ENCODE assay signal across 29 cellular contexts in genomic region chrX:1108451-1109445, GRCh38.
A peak's percentile ranks its signal among the peaks of the same experiment; 100 is the strongest.
DNase-seq lines count a peak whose midpoint lies in the region; ATAC-seq and TF ChIP-seq lines count a peak whose summit lies in the region.
"Had no signal": no experiment of that assay in that cellular context is flagged by ENCODE, and none has a peak within 500 bp of the region (broad histone marks: within the 10 kb centered on the region; RNA-seq: fewer than 3 reads in every experiment).

No MANE protein-coding gene starts in this region.

- H3K36me3 ChIP-seq in HUES6 (ENCODE audit: control insufficient read depth, insufficient read depth, low read length), result no peaks in the 10 kb centered on the region
- no peaks in the 10 kb centered on the region for H3K36me3 ChIP-seq in endodermal cell (ENCODE audit: control insufficient read depth, insufficient read depth, low read length)
- H3K36me3 ChIP-seq in thyroid gland, result no peaks in the 10 kb centered on the region
- no peaks in the 10 kb centered on the region for H3K36me3 ChIP-seq in A673 (ENCODE audit: insufficient read depth, low read length, poor library complexity, severe bottlenecking)
- H3K36me3 ChIP-seq: cardiac muscle cell, gastroesophageal sphincter had no signal

- peak overlapping the region; percentile 64 for H3K9ac ChIP-seq in HUES6 (ENCODE audit: low read length)
- no peak overlapping the region for H3K9ac ChIP-seq in endodermal cell (ENCODE audit: extremely low read depth, low read length, poor library complexity, severe bottlenecking)

- CTCF ChIA-PET in A673 (lab: Charles Lee), result no interaction called here

- peak overlapping the region; percentile 99 for H3K27ac Mint-ChIP-seq in endodermal cell
- H3K27ac Mint-ChIP-seq: activated naive CD8-positive, alpha-beta T cell; activated T-helper 2 cell treated with anti-CD3 and anti-CD28 coated beads, Interferon-gamma antibody, Interleukin-2, Interleukin-4, amounts not matched to agents 10 μg/mL and 5 μg/mL and 100 μg/mL, durations not matched to agents 14 hours and 24 hours and 36 hours; dendritic cell treated with granulocyte-macrophage colony-stimulating factor and Interleukin-4, amounts not matched to agents 40 ng/mL and 50 ng/mL, for 4 days had no signal

- no peak for ATAC-seq in GM18502 (IDR thresholded peaks at IDR 0.05; ENCODE audit: poor library complexity, unreplicated experiment)
- ATAC-seq: gastroesophageal sphincter; K562; naive thymus-derived CD8-positive, alpha-beta T cell; sciatic nerve had no signal

- H3K27me3 Mint-ChIP-seq in endodermal cell (ENCODE audit: insufficient read depth), result peaks cover 23% of the 10 kb centered on the region

- H3K9me3 ChIP-seq in HUES6 (ENCODE audit: control insufficient read depth, insufficient read depth, low read depth, low read length) (no peaks in the 10 kb centered on the region; the same call in 1 of the 2 replicates), endodermal cell (ENCODE audit: control insufficient read depth, low read length) (no peaks in the 10 kb centered on the region), thyroid gland (no peaks in the 10 kb centered on the region), A673 (ENCODE audit: low read depth, low read length, poor library complexity, severe bottlenecking) (peaks cover 3% of the 10 kb centered on the region)
- H3K9me3 ChIP-seq: gastroesophageal sphincter had no signal

- TF ChIP-seq CTCF in endodermal cell (conservative IDR thresholded peaks at IDR 0.05) (no peak), thyroid gland (IDR thresholded peaks at IDR 0.05) (no peak), A673 (conservative IDR thresholded peaks at IDR 0.05; ENCODE audit: low read depth, low read length) (no peak)

- peaks cover 22% of the 10 kb centered on the region for H3K27me3 ChIP-seq in HUES6 (ENCODE audit: control insufficient read depth, insufficient read depth, low read length)
- H3K27me3 ChIP-seq in endodermal cell (ENCODE audit: control insufficient read depth, insufficient read depth, low read length, poor library complexity, severe bottlenecking), result peaks cover 15% of the 10 kb centered on the region
- no peaks in the 10 kb centered on the region for H3K27me3 ChIP-seq in thyroid gland
- peaks cover 12% of the 10 kb centered on the region for H3K27me3 ChIP-seq in A673 (replicated peaks; ENCODE audit: insufficient read depth, low read depth, low read length, poor library complexity)

- no peaks in the 10 kb centered on the region for H3K9me3 Mint-ChIP-seq in endodermal cell
- H3K9me3 Mint-ChIP-seq: dendritic cell treated with granulocyte-macrophage colony-stimulating factor and Interleukin-4, amounts not matched to agents 40 ng/mL and 50 ng/mL, for 4 days had no signal

- DNase-seq in endodermal cell, result peak; percentile 90
- DNase-seq in mesenteric fat pad (ENCODE audit: low spot score), result peak; percentile 60
- peak; percentile 6 to 37 for DNase-seq in thyroid gland
- no peak for DNase-seq in activated CD4-positive, CD25-positive, alpha-beta regulatory T cell treated with anti-CD3 and anti-CD28 coated beads, Interleukin-2, amount 50 U/mL, for 72 hours
- no peak for DNase-seq in A673 (ENCODE audit: low spot score)
- DNase-seq: activated CD4-positive, alpha-beta T cell treated with anti-CD3 and anti-CD28 coated beads, Interleukin-2, amount 50 U/mL, for 48 hours; aorta; DMS79 treated with DMSO at 0.1 percent for 48 hours; hippocampal formation; naive thymus-derived CD8-positive, alpha-beta T cell; NCI-H1105 treated with DMSO at 0.1 percent for 48 hours; NCI-H2029 treated with DMSO at 0.1 percent for 48 hours; NCI-H2227 treated with DMSO at 0.1 percent for 48 hours; NCI-H748 treated with DMSO at 0.1 percent for 48 hours; posterior cingulate gyrus; RPMI8226; stimulated activated CD4-positive, alpha-beta T cell treated with anti-CD3 and anti-CD28 coated beads, Interleukin-4, amount 100 ng/mL, for 4 hours; stimulated activated naive CD4-positive, alpha-beta T cell; T-helper 1 cell had no signal

- peaks cover 28% of the 10 kb centered on the region for H3K4me1 ChIP-seq in HUES6 (ENCODE audit: control insufficient read depth, insufficient read depth, low read length)
- no peaks in the 10 kb centered on the region for H3K4me1 ChIP-seq in endodermal cell (ENCODE audit: control insufficient read depth, insufficient read depth, low read length)
- no peaks in the 10 kb centered on the region for H3K4me1 ChIP-seq in thyroid gland
- no peaks in the 10 kb centered on the region for H3K4me1 ChIP-seq in A673 (ENCODE audit: insufficient read depth, low read length, poor library complexity, severe bottlenecking)
- H3K4me1 ChIP-seq: gastroesophageal sphincter had no signal

- 17 to 30% methylated on average over 16 to 21 of the region's 22 CpGs for WGBS in endodermal cell (ENCODE audit: insufficient coverage in 1 of 2, insufficient read length in 1 of 2), 2 experiments
- WGBS in thyroid gland, 2 donors, result 23% methylated on average over 22 of the region's 22 CpGs

- H3K4me3 ChIP-seq in HUES6 (ENCODE audit: low read depth, low read length) (peak overlapping the region; percentile 38), endodermal cell (ENCODE audit: low read length) (peak overlapping the region; percentile 36), thyroid gland (replicated peaks in 1 of 3) (no peak overlapping the region), A673 (ENCODE audit: low read depth, low read length, poor library complexity, severe bottlenecking) (no peak overlapping the region)
- H3K4me3 ChIP-seq: cardiac muscle cell, gastroesophageal sphincter, K562 had no signal

- POLR2A ChIA-PET in A673 (lab: Charles Lee; ENCODE audit: low non-redundant PET), result no interaction called here

- BruUV-seq in A673 (replicated peaks; lab: Mats Ljungman, UMichigan), result no TSS peak

- H3K4me3 Mint-ChIP-seq in endodermal cell, result peak overlapping the region; percentile 45
- H3K4me3 Mint-ChIP-seq: activated naive CD8-positive, alpha-beta T cell; dendritic cell treated with granulocyte-macrophage colony-stimulating factor and Interleukin-4, amounts not matched to agents 40 ng/mL and 50 ng/mL, for 4 days; naive thymus-derived CD8-positive, alpha-beta T cell had no signal

- intact Hi-C loops in thyroid gland (cut with DNase I), result no loop called here
- intact Hi-C loops in A673 (cut with micrococcal nuclease; ENCODE audit: unreplicated experiment), result no loop called here

- no peaks in the 10 kb centered on the region for H3K36me3 Mint-ChIP-seq in endodermal cell (ENCODE audit: low read depth)
- H3K36me3 Mint-ChIP-seq: activated naive CD8-positive, alpha-beta T cell; CD14-positive monocyte; naive thymus-derived CD8-positive, alpha-beta T cell had no signal

- no peak for TF ChIP-seq POLR2A in thyroid gland (IDR thresholded peaks at IDR 0.05)

- H3K27ac ChIP-seq in HUES6 (ENCODE audit: low read depth, low read length), result peak overlapping the region; percentile 70
- no peak overlapping the region for H3K27ac ChIP-seq in endodermal cell (ENCODE audit: low read depth, low read length)
- no peak overlapping the region for H3K27ac ChIP-seq in thyroid gland
- no peak overlapping the region for H3K27ac ChIP-seq in A673 (ENCODE audit: low read depth, low read length, poor library complexity, severe bottlenecking)
- H3K27ac ChIP-seq: cardiac muscle cell, gastroesophageal sphincter had no signal

- peaks cover 44% of the 10 kb centered on the region for H3K4me1 Mint-ChIP-seq in endodermal cell
- H3K4me1 Mint-ChIP-seq: CD14-positive monocyte had no signal

Comparison
In these comparisons a context has a peak if more than half of its experiments do, and no peak if none do; other contexts are left out.
1. H3K4me3 ChIP-seq: peak in HUES6 (single experiment) and endodermal cell (single experiment); none in thyroid gland (0 of 3) and A673 (single experiment).
2. DNase-seq: peak in endodermal cell (single experiment), mesenteric fat pad (single experiment) and thyroid gland (2 of 2); none in activated CD4-positive, CD25-positive, alpha-beta regulatory T cell treated with anti-CD3 and anti-CD28 coated beads, Interleukin-2, amount 50 U/mL, for 72 hours (single experiment) and A673 (single experiment).